ENCODE assay signal across 24 cellular contexts in the genomic region with DNA sequence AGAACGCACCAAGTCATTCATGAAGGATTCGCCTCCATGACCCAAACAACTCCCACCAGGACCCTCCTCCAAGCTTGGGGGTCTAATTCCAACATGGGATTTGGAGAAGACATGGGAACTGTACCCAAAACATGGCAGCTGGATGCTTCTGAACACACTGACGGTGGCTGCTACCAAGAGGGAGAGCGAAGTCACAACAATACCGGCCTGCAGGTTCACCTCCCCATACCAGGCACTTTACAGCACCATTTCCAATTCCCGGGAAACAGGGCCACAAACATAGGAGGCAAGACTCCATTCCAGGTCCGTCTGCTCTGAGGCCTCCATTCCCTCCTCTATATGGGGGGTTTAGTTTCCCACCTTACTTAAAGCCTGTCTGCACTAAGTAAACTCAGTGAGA.
"Had no signal": no experiment of that assay in that cellular context is flagged by ENCODE, and none has a peak within 500 bp of the region (broad histone marks: within the 10 kb centered on the region; RNA-seq: fewer than 3 reads in every experiment).

No MANE protein-coding gene starts in this region.

- DNase-seq: activated CD4-positive, alpha-beta memory T cell treated with anti-CD3 and anti-CD28 coated beads for 36 hours; activated CD4-positive, alpha-beta T cell treated with anti-CD3 and anti-CD28 coated beads for 36 hours; activated CD4-positive, alpha-beta T cell treated with anti-CD3 and anti-CD28 coated beads, Interleukin-2, amount 10 ng/mL, durations not matched to agents 24 days and 14 days; activated CD4-positive, CD25-positive, alpha-beta regulatory T cell; activated CD4-positive, CD25-positive, alpha-beta regulatory T cell treated with anti-CD3 and anti-CD28 coated beads, Interleukin-2, amount 50 U/mL, for 72 hours; activated CD8-positive, alpha-beta memory T cell treated with anti-CD3 and anti-CD28 coated beads, Interleukin-2, amount 10 ng/mL, durations not matched to agents 7 days and 5 days; activated CD8-positive, alpha-beta memory T cell treated with anti-CD3 and anti-CD28 coated beads, Interleukin-2, amount 50 U/mL, for 4 hours; activated CD8-positive, alpha-beta T cell treated with anti-CD3 and anti-CD28 coated beads, Interleukin-2, amount 10 ng/mL, durations not matched to agents 7 days and 5 days; activated naive CD4-positive, alpha-beta T cell treated with anti-CD3 and anti-CD28 coated beads, Interleukin-2, amount 10 ng/mL, durations not matched to agents 7 days and 5 days; activated T-cell treated with anti-CD3 and anti-CD28 coated beads, Interleukin-2, amount 50 U/mL, for 1 hour; activated T-cell treated with anti-CD3 and anti-CD28 coated beads, Interleukin-2, amount 50 U/mL, for 72 hours; amniotic stem cell; anterior cingulate cortex; brain microvascular endothelial cell; effector memory CD4-positive, alpha-beta T cell; endodermal cell; foreskin fibroblast; SW 1271; T1000 had no signal

- H3K27ac Mint-ChIP-seq: activated CD4-positive, alpha-beta memory T cell treated with anti-CD3 and anti-CD28 coated beads for 36 hours; activated CD4-positive, alpha-beta T cell treated with anti-CD3 and anti-CD28 coated beads for 36 hours; activated CD4-positive, alpha-beta T cell treated with anti-CD3 and anti-CD28 coated beads, Interleukin-2, amount 10 ng/mL, durations not matched to agents 24 days and 14 days; activated CD8-positive, alpha-beta memory T cell treated with anti-CD3 and anti-CD28 coated beads, Interleukin-2, amount 10 ng/mL, durations not matched to agents 7 days and 5 days; activated CD8-positive, alpha-beta T cell treated with anti-CD3 and anti-CD28 coated beads, Interleukin-2, amount 10 ng/mL, durations not matched to agents 7 days and 5 days; activated naive CD4-positive, alpha-beta T cell treated with anti-CD3 and anti-CD28 coated beads, Interleukin-2, amount 10 ng/mL, durations not matched to agents 7 days and 5 days; activated naive CD8-positive, alpha-beta T cell; activated T-cell treated with anti-CD3 and anti-CD28 coated beads, Interleukin-2, amount 50 U/mL, for 72 hours; endodermal cell; T-helper 1 cell treated with Interleukin-12 subunit alpha and Interleukin-12 subunit beta and Interleukin-4 antibody, amounts not matched to agents 30 μg/mL and 1 μg/mL, for 36 hours; T-helper 2 cell treated with Interferon-gamma antibody and Interleukin-4, amounts not matched to agents 5 μg/mL and 100 μg/mL, for 36 hours had no signal

- H3K4me3 Mint-ChIP-seq: activated CD4-positive, alpha-beta memory T cell treated with anti-CD3 and anti-CD28 coated beads for 36 hours; activated CD4-positive, alpha-beta T cell treated with anti-CD3 and anti-CD28 coated beads for 36 hours; activated CD4-positive, alpha-beta T cell treated with anti-CD3 and anti-CD28 coated beads, Interleukin-2, amount 10 ng/mL, durations not matched to agents 24 days and 14 days; activated CD8-positive, alpha-beta memory T cell treated with anti-CD3 and anti-CD28 coated beads, Interleukin-2, amount 10 ng/mL, durations not matched to agents 7 days and 5 days; activated CD8-positive, alpha-beta T cell treated with anti-CD3 and anti-CD28 coated beads, Interleukin-2, amount 10 ng/mL, durations not matched to agents 7 days and 5 days; activated naive CD4-positive, alpha-beta T cell treated with anti-CD3 and anti-CD28 coated beads, Interleukin-2, amount 10 ng/mL, durations not matched to agents 7 days and 5 days; activated T-cell treated with anti-CD3 and anti-CD28 coated beads, Interleukin-2, amount 50 U/mL, for 72 hours; central memory CD8-positive, alpha-beta T cell; endodermal cell; T-helper 1 cell treated with Interleukin-12 subunit alpha and Interleukin-12 subunit beta and Interleukin-4 antibody, amounts not matched to agents 30 μg/mL and 1 μg/mL, for 36 hours; T-helper 2 cell treated with Interferon-gamma antibody and Interleukin-4, amounts not matched to agents 5 μg/mL and 100 μg/mL, for 36 hours had no signal

- H3K9me3 Mint-ChIP-seq: activated CD4-positive, alpha-beta memory T cell treated with anti-CD3 and anti-CD28 coated beads for 36 hours; activated naive CD4-positive, alpha-beta T cell treated with anti-CD3 and anti-CD28 coated beads, Interleukin-2, amount 10 ng/mL, durations not matched to agents 7 days and 5 days; central memory CD8-positive, alpha-beta T cell; endodermal cell; T-cell had no signal

- H3K36me3 Mint-ChIP-seq: activated CD4-positive, alpha-beta memory T cell treated with anti-CD3 and anti-CD28 coated beads for 36 hours; activated CD8-positive, alpha-beta memory T cell treated with anti-CD3 and anti-CD28 coated beads, Interleukin-2, amount 10 ng/mL, durations not matched to agents 7 days and 5 days; activated naive CD4-positive, alpha-beta T cell treated with anti-CD3 and anti-CD28 coated beads, Interleukin-2, amount 10 ng/mL, durations not matched to agents 7 days and 5 days; activated naive CD8-positive, alpha-beta T cell; T-cell had no signal

- H3K4me1 Mint-ChIP-seq: endodermal cell had no signal
